Comparison of ENCODE assay signal across 1 cellular context in the genomic region with DNA sequence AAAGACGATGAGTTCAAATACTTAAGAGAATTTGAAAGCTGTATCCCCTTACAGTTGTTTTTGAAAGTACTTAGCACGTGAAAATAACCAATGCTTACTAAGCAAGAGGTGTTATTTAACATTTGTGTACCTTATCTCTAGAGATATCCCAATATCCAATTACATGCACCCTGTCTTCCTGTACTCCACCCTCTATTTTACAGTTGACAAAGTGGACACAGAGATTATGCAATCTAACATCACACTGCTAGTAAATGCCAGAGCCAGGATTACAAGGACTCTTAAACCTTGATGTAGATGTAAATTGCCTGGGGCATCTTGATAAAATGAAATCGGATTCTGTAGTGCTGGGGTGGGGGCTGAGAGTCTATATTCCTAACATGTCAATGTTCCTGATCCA.
TF ChIP-seq lines count a peak whose summit lies in the region.

No MANE protein-coding gene starts in this region.

TF ChIP-seq in HepG2, 621 proteins besides CTCF, POLR2A, EP300 and RAD21 (continued from another document):
- TF ChIP-seq, protein P1, sequence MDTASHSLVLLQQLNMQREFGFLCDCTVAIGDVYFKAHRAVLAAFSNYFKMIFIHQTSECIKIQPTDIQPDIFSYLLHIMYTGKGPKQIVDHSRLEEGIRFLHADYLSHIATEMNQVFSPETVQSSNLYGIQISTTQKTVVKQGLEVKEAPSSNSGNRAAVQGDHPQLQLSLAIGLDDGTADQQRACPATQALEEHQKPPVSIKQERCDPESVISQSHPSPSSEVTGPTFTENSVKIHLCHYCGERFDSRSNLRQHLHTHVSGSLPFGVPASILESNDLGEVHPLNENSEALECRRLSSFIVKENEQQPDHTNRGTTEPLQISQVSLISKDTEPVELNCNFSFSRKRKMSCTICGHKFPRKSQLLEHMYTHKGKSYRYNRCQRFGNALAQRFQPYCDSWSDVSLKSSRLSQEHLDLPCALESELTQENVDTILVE (CRISPR knock-in tag; IDR thresholded peaks at IDR 0.05): no peak
- TF ChIP-seq, protein P2, sequence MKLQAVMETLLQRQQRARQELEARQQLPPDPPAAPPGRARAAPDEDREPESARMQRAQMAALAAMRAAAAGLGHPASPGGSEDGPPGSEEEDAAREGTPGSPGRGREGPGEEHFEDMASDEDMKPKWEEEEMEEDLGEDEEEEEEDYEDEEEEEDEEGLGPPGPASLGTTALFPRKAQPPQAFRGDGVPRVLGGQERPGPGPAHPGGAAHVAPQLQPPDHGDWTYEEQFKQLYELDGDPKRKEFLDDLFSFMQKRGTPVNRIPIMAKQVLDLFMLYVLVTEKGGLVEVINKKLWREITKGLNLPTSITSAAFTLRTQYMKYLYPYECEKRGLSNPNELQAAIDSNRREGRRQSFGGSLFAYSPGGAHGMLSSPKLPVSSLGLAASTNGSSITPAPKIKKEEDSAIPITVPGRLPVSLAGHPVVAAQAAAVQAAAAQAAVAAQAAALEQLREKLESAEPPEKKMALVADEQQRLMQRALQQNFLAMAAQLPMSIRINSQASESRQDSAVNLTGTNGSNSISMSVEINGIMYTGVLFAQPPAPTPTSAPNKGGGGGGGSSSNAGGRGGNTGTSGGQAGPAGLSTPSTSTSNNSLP (IDR thresholded peaks at IDR 0.05; ENCODE audit: low read depth, low read length): no peak
- TF ChIP-seq, protein P3, sequence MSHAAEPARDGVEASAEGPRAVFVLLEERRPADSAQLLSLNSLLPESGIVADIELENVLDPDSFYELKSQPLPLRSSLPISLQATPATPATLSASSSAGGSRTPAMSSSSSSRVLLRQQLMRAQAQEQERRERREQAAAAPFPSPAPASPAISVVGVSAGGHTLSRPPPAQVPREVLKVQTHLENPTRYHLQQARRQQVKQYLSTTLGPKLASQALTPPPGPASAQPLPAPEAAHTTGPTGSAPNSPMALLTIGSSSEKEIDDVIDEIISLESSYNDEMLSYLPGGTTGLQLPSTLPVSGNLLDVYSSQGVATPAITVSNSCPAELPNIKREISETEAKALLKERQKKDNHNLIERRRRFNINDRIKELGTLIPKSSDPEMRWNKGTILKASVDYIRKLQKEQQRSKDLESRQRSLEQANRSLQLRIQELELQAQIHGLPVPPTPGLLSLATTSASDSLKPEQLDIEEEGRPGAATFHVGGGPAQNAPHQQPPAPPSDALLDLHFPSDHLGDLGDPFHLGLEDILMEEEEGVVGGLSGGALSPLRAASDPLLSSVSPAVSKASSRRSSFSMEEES (CRISPR knock-in tag; IDR thresholded peaks at IDR 0.05): 0 out of 2 replicates have a peak, but pooled peaks have one; percentile 17
- TF ChIP-seq ZNF749 (CRISPR knock-in tag; IDR thresholded peaks at IDR 0.05; ENCODE audit: borderline replicate concordance) (no peak), BRCA1 (CRISPR knock-in tag; IDR thresholded peaks at IDR 0.05) (no peak), MYC (CRISPR knock-in tag; IDR thresholded peaks at IDR 0.05; ENCODE audit: borderline replicate concordance) (no peak), ZNF235 (CRISPR knock-in tag; IDR thresholded peaks at IDR 0.05; ENCODE audit: borderline replicate concordance) (no peak), NCOA1 (CRISPR knock-in tag; IDR thresholded peaks at IDR 0.05) (no peak), NBN (conservative IDR thresholded peaks at IDR 0.05) (no peak), KDM4B (CRISPR knock-in tag; IDR thresholded peaks at IDR 0.05) (no peak), ZBTB8A (CRISPR knock-in tag; IDR thresholded peaks at IDR 0.05; ENCODE audit: borderline replicate concordance, low read depth) (no peak), ZNF317 (CRISPR knock-in tag; IDR thresholded peaks at IDR 0.05) (no peak), TOPORS (CRISPR knock-in tag; IDR thresholded peaks at IDR 0.05) (no peak), ZNF790 (CRISPR knock-in tag; IDR thresholded peaks at IDR 0.05; ENCODE audit: borderline replicate concordance) (no peak), SMARCE1 (IDR thresholded peaks at IDR 0.05; ENCODE audit: borderline replicate concordance) (no peak), ZFP41 (CRISPR knock-in tag; IDR thresholded peaks at IDR 0.05; ENCODE audit: borderline replicate concordance) (no peak), KDM5B (CRISPR knock-in tag; IDR thresholded peaks at IDR 0.05; ENCODE audit: borderline replicate concordance) (no peak)
- TF ChIP-seq, protein P4, sequence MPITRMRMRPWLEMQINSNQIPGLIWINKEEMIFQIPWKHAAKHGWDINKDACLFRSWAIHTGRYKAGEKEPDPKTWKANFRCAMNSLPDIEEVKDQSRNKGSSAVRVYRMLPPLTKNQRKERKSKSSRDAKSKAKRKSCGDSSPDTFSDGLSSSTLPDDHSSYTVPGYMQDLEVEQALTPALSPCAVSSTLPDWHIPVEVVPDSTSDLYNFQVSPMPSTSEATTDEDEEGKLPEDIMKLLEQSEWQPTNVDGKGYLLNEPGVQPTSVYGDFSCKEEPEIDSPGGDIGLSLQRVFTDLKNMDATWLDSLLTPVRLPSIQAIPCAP (CRISPR knock-in tag; IDR thresholded peaks at IDR 0.05; ENCODE audit: low read depth): no peak
- TF ChIP-seq, protein P5, sequence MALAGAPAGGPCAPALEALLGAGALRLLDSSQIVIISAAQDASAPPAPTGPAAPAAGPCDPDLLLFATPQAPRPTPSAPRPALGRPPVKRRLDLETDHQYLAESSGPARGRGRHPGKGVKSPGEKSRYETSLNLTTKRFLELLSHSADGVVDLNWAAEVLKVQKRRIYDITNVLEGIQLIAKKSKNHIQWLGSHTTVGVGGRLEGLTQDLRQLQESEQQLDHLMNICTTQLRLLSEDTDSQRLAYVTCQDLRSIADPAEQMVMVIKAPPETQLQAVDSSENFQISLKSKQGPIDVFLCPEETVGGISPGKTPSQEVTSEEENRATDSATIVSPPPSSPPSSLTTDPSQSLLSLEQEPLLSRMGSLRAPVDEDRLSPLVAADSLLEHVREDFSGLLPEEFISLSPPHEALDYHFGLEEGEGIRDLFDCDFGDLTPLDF (CRISPR knock-in tag; IDR thresholded peaks at IDR 0.05): no peak
- TF ChIP-seq, protein P6, sequence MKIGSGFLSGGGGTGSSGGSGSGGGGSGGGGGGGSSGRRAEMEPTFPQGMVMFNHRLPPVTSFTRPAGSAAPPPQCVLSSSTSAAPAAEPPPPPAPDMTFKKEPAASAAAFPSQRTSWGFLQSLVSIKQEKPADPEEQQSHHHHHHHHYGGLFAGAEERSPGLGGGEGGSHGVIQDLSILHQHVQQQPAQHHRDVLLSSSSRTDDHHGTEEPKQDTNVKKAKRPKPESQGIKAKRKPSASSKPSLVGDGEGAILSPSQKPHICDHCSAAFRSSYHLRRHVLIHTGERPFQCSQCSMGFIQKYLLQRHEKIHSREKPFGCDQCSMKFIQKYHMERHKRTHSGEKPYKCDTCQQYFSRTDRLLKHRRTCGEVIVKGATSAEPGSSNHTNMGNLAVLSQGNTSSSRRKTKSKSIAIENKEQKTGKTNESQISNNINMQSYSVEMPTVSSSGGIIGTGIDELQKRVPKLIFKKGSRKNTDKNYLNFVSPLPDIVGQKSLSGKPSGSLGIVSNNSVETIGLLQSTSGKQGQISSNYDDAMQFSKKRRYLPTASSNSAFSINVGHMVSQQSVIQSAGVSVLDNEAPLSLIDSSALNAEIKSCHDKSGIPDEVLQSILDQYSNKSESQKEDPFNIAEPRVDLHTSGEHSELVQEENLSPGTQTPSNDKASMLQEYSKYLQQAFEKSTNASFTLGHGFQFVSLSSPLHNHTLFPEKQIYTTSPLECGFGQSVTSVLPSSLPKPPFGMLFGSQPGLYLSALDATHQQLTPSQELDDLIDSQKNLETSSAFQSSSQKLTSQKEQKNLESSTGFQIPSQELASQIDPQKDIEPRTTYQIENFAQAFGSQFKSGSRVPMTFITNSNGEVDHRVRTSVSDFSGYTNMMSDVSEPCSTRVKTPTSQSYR (CRISPR knock-in tag; IDR thresholded peaks at IDR 0.05; ENCODE audit: borderline replicate concordance): no peak
- TF ChIP-seq, protein P7, sequence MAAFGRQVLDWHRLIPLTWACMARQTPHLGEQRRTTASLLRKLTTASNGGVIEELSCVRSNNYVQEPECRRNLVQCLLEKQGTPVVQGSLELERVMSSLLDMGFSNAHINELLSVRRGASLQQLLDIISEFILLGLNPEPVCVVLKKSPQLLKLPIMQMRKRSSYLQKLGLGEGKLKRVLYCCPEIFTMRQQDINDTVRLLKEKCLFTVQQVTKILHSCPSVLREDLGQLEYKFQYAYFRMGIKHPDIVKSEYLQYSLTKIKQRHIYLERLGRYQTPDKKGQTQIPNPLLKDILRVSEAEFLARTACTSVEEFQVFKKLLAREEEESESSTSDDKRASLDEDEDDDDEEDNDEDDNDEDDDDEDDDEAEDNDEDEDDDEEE (CRISPR knock-in tag; IDR thresholded peaks at IDR 0.05): no peak
- TF ChIP-seq, protein P8, sequence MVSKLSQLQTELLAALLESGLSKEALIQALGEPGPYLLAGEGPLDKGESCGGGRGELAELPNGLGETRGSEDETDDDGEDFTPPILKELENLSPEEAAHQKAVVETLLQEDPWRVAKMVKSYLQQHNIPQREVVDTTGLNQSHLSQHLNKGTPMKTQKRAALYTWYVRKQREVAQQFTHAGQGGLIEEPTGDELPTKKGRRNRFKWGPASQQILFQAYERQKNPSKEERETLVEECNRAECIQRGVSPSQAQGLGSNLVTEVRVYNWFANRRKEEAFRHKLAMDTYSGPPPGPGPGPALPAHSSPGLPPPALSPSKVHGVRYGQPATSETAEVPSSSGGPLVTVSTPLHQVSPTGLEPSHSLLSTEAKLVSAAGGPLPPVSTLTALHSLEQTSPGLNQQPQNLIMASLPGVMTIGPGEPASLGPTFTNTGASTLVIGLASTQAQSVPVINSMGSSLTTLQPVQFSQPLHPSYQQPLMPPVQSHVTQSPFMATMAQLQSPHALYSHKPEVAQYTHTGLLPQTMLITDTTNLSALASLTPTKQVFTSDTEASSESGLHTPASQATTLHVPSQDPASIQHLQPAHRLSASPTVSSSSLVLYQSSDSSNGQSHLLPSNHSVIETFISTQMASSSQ (IDR thresholded peaks at IDR 0.05; ENCODE audit: low read depth): no peak
- TF ChIP-seq, protein P8 (CRISPR knock-in tag; IDR thresholded peaks at IDR 0.05; ENCODE audit: borderline replicate concordance): no peak
- TF ChIP-seq, protein P9, sequence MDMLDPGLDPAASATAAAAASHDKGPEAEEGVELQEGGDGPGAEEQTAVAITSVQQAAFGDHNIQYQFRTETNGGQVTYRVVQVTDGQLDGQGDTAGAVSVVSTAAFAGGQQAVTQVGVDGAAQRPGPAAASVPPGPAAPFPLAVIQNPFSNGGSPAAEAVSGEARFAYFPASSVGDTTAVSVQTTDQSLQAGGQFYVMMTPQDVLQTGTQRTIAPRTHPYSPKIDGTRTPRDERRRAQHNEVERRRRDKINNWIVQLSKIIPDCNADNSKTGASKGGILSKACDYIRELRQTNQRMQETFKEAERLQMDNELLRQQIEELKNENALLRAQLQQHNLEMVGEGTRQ (IDR thresholded peaks at IDR 0.05; ENCODE audit: low read depth, low read length): no peak
- TF ChIP-seq, protein P9 (CRISPR knock-in tag; IDR thresholded peaks at IDR 0.05; ENCODE audit: borderline replicate concordance): no peak
- TF ChIP-seq, protein P10, sequence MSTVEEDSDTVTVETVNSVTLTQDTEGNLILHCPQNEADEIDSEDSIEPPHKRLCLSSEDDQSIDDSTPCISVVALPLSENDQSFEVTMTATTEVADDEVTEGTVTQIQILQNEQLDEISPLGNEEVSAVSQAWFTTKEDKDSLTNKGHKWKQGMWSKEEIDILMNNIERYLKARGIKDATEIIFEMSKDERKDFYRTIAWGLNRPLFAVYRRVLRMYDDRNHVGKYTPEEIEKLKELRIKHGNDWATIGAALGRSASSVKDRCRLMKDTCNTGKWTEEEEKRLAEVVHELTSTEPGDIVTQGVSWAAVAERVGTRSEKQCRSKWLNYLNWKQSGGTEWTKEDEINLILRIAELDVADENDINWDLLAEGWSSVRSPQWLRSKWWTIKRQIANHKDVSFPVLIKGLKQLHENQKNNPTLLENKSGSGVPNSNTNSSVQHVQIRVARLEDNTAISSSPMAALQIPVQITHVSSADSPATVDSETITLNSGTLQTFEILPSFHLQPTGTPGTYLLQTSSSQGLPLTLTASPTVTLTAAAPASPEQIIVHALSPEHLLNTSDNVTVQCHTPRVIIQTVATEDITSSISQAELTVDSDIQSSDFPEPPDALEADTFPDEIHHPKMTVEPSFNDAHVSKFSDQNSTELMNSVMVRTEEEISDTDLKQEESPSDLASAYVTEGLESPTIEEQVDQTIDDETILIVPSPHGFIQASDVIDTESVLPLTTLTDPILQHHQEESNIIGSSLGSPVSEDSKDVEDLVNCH (CRISPR knock-in tag; IDR thresholded peaks at IDR 0.05): no peak
- TF ChIP-seq, protein P11, sequence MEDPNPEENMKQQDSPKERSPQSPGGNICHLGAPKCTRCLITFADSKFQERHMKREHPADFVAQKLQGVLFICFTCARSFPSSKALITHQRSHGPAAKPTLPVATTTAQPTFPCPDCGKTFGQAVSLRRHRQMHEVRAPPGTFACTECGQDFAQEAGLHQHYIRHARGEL (CRISPR knock-in tag; IDR thresholded peaks at IDR 0.05): no peak
TF ChIP-seq in HepG2: peak in this region for 44.
